In the genomic region with DNA sequence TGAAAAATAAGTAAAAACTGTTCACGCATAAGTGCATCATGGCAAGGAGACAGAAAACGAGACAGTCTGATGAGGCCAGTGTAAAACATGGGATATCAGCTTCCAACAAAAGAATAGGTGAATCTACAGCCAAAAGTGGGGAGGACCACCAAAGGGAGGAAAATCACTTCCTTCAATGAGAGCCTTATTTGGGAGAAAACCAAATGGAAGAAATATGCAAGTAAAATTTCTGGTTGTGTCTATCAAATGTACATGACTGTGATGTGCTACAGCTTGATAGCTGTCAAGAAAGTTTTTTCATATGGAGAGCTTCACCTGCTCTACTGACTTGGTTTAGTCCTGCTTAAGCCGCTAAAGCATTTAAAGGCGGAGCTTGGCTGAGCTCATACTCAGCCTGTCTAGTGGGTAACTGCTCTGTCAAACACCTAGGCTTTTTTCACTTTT, we compare ENCODE assay signal across 2 cellular contexts.
TF ChIP-seq lines count a peak whose summit lies in the region.

No MANE protein-coding gene starts in this region.

TF ChIP-seq in SK-N-SH treated with all-trans-retinoic acid at 6 μM for 48 hours, 23 proteins besides CTCF, POLR2A, EP300 and RAD21 (continued from another document):
- TF ChIP-seq, protein P1, sequence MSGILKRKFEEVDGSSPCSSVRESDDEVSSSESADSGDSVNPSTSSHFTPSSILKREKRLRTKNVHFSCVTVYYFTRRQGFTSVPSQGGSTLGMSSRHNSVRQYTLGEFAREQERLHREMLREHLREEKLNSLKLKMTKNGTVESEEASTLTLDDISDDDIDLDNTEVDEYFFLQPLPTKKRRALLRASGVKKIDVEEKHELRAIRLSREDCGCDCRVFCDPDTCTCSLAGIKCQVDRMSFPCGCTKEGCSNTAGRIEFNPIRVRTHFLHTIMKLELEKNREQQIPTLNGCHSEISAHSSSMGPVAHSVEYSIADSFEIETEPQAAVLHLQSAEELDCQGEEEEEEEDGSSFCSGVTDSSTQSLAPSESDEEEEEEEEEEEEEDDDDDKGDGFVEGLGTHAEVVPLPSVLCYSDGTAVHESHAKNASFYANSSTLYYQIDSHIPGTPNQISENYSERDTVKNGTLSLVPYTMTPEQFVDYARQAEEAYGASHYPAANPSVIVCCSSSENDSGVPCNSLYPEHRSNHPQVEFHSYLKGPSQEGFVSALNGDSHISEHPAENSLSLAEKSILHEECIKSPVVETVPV (CRISPR knock-in tag; IDR thresholded peaks at IDR 0.05): no peak

TF ChIP-seq in SK-N-SH, 30 proteins besides CTCF, POLR2A, EP300 and RAD21 (continued from another document):
- TF ChIP-seq, protein P2, sequence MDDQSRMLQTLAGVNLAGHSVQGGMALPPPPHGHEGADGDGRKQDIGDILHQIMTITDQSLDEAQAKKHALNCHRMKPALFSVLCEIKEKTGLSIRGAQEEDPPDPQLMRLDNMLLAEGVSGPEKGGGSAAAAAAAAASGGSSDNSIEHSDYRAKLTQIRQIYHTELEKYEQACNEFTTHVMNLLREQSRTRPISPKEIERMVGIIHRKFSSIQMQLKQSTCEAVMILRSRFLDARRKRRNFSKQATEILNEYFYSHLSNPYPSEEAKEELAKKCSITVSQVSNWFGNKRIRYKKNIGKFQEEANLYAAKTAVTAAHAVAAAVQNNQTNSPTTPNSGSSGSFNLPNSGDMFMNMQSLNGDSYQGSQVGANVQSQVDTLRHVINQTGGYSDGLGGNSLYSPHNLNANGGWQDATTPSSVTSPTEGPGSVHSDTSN (IDR thresholded peaks at IDR 0.05): no peak
- TF ChIP-seq YY1 (IDR thresholded peaks at IDR 0.05; ENCODE audit: low read depth): no peak
- no peak for TF ChIP-seq GABPA (IDR thresholded peaks at IDR 0.05; ENCODE audit: low read depth)
- no peak for TF ChIP-seq RXRA (IDR thresholded peaks at IDR 0.05; ENCODE audit: borderline replicate concordance, low read depth)
- TF ChIP-seq, protein P3, sequence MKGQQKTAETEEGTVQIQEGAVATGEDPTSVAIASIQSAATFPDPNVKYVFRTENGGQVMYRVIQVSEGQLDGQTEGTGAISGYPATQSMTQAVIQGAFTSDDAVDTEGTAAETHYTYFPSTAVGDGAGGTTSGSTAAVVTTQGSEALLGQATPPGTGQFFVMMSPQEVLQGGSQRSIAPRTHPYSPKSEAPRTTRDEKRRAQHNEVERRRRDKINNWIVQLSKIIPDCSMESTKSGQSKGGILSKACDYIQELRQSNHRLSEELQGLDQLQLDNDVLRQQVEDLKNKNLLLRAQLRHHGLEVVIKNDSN (IDR thresholded peaks at IDR 0.05; ENCODE audit: borderline replicate concordance, low read depth): no peak
- no peak for TF ChIP-seq FOXJ3 (CRISPR knock-in tag; IDR thresholded peaks at IDR 0.05)
- no peak for TF ChIP-seq MXI1 (IDR thresholded peaks at IDR 0.05; ENCODE audit: low read depth, low read length)
- TF ChIP-seq, protein P4, sequence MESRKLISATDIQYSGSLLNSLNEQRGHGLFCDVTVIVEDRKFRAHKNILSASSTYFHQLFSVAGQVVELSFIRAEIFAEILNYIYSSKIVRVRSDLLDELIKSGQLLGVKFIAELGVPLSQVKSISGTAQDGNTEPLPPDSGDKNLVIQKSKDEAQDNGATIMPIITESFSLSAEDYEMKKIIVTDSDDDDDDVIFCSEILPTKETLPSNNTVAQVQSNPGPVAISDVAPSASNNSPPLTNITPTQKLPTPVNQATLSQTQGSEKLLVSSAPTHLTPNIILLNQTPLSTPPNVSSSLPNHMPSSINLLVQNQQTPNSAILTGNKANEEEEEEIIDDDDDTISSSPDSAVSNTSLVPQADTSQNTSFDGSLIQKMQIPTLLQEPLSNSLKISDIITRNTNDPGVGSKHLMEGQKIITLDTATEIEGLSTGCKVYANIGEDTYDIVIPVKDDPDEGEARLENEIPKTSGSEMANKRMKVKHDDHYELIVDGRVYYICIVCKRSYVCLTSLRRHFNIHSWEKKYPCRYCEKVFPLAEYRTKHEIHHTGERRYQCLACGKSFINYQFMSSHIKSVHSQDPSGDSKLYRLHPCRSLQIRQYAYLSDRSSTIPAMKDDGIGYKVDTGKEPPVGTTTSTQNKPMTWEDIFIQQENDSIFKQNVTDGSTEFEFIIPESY (IDR thresholded peaks at IDR 0.05; ENCODE audit: borderline replicate concordance, low read depth): no peak
- TF ChIP-seq, protein P5, sequence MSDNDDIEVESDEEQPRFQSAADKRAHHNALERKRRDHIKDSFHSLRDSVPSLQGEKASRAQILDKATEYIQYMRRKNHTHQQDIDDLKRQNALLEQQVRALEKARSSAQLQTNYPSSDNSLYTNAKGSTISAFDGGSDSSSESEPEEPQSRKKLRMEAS (IDR thresholded peaks at IDR 0.05; ENCODE audit: low read depth): no peak
- TF ChIP-seq TCF12 (IDR thresholded peaks at IDR 0.05): no peak
- TF ChIP-seq JUND (IDR thresholded peaks at IDR 0.05): no peak
- TF ChIP-seq, protein P6, sequence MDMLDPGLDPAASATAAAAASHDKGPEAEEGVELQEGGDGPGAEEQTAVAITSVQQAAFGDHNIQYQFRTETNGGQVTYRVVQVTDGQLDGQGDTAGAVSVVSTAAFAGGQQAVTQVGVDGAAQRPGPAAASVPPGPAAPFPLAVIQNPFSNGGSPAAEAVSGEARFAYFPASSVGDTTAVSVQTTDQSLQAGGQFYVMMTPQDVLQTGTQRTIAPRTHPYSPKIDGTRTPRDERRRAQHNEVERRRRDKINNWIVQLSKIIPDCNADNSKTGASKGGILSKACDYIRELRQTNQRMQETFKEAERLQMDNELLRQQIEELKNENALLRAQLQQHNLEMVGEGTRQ (IDR thresholded peaks at IDR 0.05; ENCODE audit: borderline replicate concordance, low read depth, low read length): no peak
- TF ChIP-seq SMC3 (IDR thresholded peaks at IDR 0.05; ENCODE audit: low read depth, low read length): no peak
- TF ChIP-seq POLR2AphosphoS5 (IDR thresholded peaks at IDR 0.05; ENCODE audit: low read depth, low read length): no peak
